In the genomic region with DNA sequence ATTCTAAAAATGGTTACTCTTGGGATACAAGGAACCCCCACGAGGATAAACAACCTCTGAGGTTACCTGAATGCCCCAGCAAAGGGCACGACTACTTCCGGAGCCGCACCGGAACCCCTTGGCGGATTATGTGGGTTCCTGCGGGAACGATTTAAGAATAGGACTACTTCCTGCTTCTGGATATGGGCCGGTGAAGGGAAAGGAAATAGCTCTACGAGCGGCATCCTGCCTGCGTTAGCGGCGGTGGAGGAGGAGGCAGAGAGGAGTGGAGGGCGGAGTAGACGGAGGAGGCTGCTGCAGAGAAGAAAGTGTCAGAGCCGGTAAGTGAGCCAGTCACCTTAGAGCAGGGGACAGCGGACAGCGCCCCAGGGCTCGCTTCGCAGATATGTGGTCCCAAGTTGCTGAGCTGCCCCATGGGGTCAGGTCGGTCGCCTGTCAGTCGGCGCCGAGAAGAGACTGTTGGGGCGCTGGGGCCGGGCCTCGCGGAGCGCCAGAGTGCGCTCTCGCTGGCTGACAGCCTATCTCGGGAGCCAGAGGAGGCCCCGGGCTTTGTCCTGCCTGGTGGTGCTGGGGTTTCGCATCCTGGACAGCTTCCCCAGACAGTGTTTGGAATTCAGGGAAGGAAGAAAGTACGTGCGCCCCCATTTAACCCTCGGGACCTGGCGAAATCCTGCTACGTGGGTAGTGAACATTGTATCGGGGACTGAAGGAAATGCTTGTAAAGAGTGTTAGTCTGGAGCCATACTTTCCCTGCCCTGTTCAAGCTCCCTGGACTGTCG, we compare ENCODE assay signal across 1 cellular context.
TF ChIP-seq lines count a peak whose summit lies in the region.

A gene with protein sequence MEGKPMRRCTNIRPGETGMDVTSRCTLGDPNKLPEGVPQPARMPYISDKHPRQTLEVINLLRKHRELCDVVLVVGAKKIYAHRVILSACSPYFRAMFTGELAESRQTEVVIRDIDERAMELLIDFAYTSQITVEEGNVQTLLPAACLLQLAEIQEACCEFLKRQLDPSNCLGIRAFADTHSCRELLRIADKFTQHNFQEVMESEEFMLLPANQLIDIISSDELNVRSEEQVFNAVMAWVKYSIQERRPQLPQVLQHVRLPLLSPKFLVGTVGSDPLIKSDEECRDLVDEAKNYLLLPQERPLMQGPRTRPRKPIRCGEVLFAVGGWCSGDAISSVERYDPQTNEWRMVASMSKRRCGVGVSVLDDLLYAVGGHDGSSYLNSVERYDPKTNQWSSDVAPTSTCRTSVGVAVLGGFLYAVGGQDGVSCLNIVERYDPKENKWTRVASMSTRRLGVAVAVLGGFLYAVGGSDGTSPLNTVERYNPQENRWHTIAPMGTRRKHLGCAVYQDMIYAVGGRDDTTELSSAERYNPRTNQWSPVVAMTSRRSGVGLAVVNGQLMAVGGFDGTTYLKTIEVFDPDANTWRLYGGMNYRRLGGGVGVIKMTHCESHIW (plus strand): TSS at position 223 of the 779 bp plus-strand sequence. CDS start 1,063 bp downstream, outside the sequence.

TF ChIP-seq in IMR-90, 13 proteins besides CTCF, POLR2A, EP300 and RAD21 (continued from another document):
- TF ChIP-seq, protein P1, sequence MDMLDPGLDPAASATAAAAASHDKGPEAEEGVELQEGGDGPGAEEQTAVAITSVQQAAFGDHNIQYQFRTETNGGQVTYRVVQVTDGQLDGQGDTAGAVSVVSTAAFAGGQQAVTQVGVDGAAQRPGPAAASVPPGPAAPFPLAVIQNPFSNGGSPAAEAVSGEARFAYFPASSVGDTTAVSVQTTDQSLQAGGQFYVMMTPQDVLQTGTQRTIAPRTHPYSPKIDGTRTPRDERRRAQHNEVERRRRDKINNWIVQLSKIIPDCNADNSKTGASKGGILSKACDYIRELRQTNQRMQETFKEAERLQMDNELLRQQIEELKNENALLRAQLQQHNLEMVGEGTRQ (IDR thresholded peaks at IDR 0.05; ENCODE audit: low read depth, low read length) = no peak
- TF ChIP-seq, protein P2, sequence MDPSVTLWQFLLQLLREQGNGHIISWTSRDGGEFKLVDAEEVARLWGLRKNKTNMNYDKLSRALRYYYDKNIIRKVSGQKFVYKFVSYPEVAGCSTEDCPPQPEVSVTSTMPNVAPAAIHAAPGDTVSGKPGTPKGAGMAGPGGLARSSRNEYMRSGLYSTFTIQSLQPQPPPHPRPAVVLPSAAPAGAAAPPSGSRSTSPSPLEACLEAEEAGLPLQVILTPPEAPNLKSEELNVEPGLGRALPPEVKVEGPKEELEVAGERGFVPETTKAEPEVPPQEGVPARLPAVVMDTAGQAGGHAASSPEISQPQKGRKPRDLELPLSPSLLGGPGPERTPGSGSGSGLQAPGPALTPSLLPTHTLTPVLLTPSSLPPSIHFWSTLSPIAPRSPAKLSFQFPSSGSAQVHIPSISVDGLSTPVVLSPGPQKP (IDR thresholded peaks at IDR 0.05; ENCODE audit: borderline replicate concordance, low read depth, low read length) = 0 out of 2 replicates have a peak, but pooled peaks have one; percentile 17
- no peak for TF ChIP-seq MAFK (IDR thresholded peaks at IDR 0.05; ENCODE audit: low read depth, low read length)
TF ChIP-seq in IMR-90: peak in this region for 4.
